Comparison of ENCODE assay signal across 20 cellular contexts in the genomic region with DNA sequence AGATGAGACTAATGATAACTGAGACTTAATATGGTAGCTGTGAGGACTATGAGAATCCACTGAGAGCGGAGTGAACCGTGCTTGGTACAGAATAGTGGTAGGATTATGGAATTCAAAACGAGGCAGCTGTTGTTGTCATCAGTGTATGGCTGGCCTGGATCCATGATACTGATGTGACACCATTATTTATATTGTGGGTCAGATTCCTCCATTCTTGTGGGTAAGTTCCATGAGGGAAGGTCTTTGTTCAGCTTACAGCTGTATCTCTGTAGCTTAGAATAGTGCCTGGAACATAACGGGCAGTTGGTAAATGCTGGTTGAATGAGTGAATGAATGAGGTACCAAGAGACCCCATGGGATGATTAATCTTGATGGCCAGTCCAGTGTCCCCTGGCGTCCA.
"Had no signal": no experiment of that assay in that cellular context is flagged by ENCODE, and none has a peak within 500 bp of the region (broad histone marks: within the 10 kb centered on the region; RNA-seq: fewer than 3 reads in every experiment).

No MANE protein-coding gene starts in this region.

- H3K36me3 ChIP-seq: brain microvascular endothelial cell, gastrocnemius medialis, heart right ventricle had no signal

- DNase-seq: activated CD4-positive, alpha-beta T cell treated with anti-CD3 and anti-CD28 coated beads for 48 hours; activated CD8-positive, alpha-beta memory T cell treated with anti-CD3 and anti-CD28 coated beads, Interleukin-2, amount 50 U/mL, for 48 hours; activated CD8-positive, alpha-beta T cell treated with anti-CD3 and anti-CD28 coated beads for 36 hours; activated gamma-delta T cell; activated T-cell treated with anti-CD3 and anti-CD28 coated beads, Interleukin-2, amount 50 U/mL, for 72 hours; amniotic stem cell; brain microvascular endothelial cell; effector memory CD4-positive, alpha-beta T cell; gastrocnemius medialis; heart right ventricle; naive thymus-derived CD8-positive, alpha-beta T cell; retina; stimulated activated CD4-positive, alpha-beta T cell treated with anti-CD3 and anti-CD28 coated beads, Interleukin-15, amount 100 ng/mL, for 24 hours; stimulated activated CD4-positive, alpha-beta T cell treated with anti-CD3 and anti-CD28 coated beads, Interleukin-4, amount 100 ng/mL, for 1 hour; stimulated activated naive CD4-positive, alpha-beta T cell; T-helper 2 cell had no signal

- H3K9me3 ChIP-seq: gastrocnemius medialis, heart right ventricle had no signal

- H3K4me3 ChIP-seq: gastrocnemius medialis, heart right ventricle had no signal

- H3K27ac ChIP-seq: brain microvascular endothelial cell, gastrocnemius medialis, parathyroid adenoma had no signal

- H3K4me1 ChIP-seq: gastrocnemius medialis, parathyroid adenoma had no signal

- H3K27me3 ChIP-seq: brain microvascular endothelial cell, gastrocnemius medialis, heart right ventricle had no signal

- FAIRE-seq: islet of Langerhans had no signal

- ATAC-seq: activated CD8-positive, alpha-beta T cell treated with anti-CD3 and anti-CD28 coated beads for 36 hours; activated naive CD4-positive, alpha-beta T cell treated with anti-CD3 and anti-CD28 coated beads, Interleukin-2, amount 50 U/mL, for 72 hours; activated T-cell treated with anti-CD3 and anti-CD28 coated beads, Interleukin-2, amount 50 U/mL, for 72 hours; gastrocnemius medialis; left lobe of liver; naive thymus-derived CD8-positive, alpha-beta T cell had no signal
